11 cellular contexts compared by ENCODE assay signal in the genomic region with DNA sequence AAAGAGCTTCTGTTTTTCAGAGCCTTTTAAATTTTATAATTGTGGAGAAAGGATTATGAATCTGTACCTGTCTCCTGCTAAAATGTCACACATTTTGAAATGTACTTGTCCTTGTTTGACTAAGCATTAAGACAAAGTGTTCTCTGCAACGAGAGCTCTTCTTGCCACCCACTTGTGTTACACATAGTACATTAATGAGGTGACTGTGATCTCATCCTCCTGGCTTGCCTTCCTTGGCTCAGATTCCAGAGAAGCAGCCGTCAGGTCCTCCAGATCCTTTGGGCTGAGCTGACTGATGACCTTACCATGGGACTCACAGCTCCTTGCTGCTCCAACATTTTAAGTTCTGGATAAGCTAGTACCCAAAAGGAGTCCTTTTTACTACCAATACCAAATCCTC.
DNase-seq lines count a peak whose midpoint lies in the region; ATAC-seq, FAIRE-seq and TF ChIP-seq lines count a peak whose summit lies in the region.
"Had no signal": no experiment of that assay in that cellular context is flagged by ENCODE, and none has a peak within 500 bp of the region (broad histone marks: within the 10 kb centered on the region; RNA-seq: fewer than 3 reads in every experiment).

No MANE protein-coding gene starts in this region.

- H3K9me3 ChIP-seq in WERI-Rb-1 (ENCODE audit: severe bottlenecking) = no peaks in the 10 kb centered on the region

- no peaks in the 10 kb centered on the region for H3K27me3 ChIP-seq in WERI-Rb-1 (ENCODE audit: insufficient read depth, low read depth, severe bottlenecking)

- no peak for TF ChIP-seq CTCF in WERI-Rb-1 (IDR thresholded peaks at IDR 0.05; ENCODE audit: low read depth, low read length)

- ATAC-seq in left ventricle myocardium superior (peak; percentile 99), left colon (no peak)
- ATAC-seq: stimulated activated memory B cell treated with anti-CD40 and anti-IgM and Interleukin-4, amounts not matched to agents 10 μg/mL and 1 μg/mL and 100 μg/mL, for 72 hours had no signal

- no peak overlapping the region for H3K27ac ChIP-seq in WERI-Rb-1

- FAIRE-seq in urothelium cell line (lab: Jason Lieb, UNC) = no peak
- FAIRE-seq: GM18507 had no signal

- H3K36me3 ChIP-seq in WERI-Rb-1 = no peaks in the 10 kb centered on the region

- H3K4me3 ChIP-seq in WERI-Rb-1 (ENCODE audit: low read depth, low read length) = no peak overlapping the region

- peak; percentile 21 for DNase-seq in NCI-H2196 (lab: John Stamatoyannopoulos, UW; ENCODE audit: unreplicated experiment)
- no peak for DNase-seq in NCI-H2196 treated with DMSO at 0.1 percent for 48 hours (lab: John Stamatoyannopoulos, UW; ENCODE audit: unreplicated experiment)
- peak; percentile 81 for DNase-seq in astrocyte of the hippocampus (ENCODE audit: low read depth, low spot score)
- DNase-seq in left ventricle myocardium superior = peak; percentile 42
- DNase-seq in urothelium cell line (ENCODE audit: low spot score) = peak; percentile 61
- DNase-seq in HUDEP-2 (lab: John Stamatoyannopoulos, UW; ENCODE audit: unreplicated experiment in 76 of 76) = no peak
- DNase-seq in left colon = no peak
- DNase-seq in WERI-Rb-1 = no peak
- DNase-seq: NCI-H1092 had no signal

- intact Hi-C loops in left ventricle myocardium superior (cut with micrococcal nuclease) (no loop called here), left colon (cut with DNase I, micrococcal nuclease) (no loop called here)

Comparison
In these comparisons a context has a peak if more than half of its experiments do, and no peak if none do; other contexts are left out.
1. DNase-seq: peak in NCI-H2196 (single experiment), astrocyte of the hippocampus (single experiment), left ventricle myocardium superior (single experiment) and urothelium cell line (single experiment); none in NCI-H2196 treated with DMSO at 0.1 percent for 48 hours (single experiment), HUDEP-2 (0 of 76), left colon (0 of 2) and WERI-Rb-1 (single experiment).